8 cellular contexts compared by ENCODE assay signal in genomic region chr6:134177753-134178229, GRCh38.
DNase-seq lines count a peak whose midpoint lies in the region; ATAC-seq and TF ChIP-seq lines count a peak whose summit lies in the region.

No MANE protein-coding gene starts in this region.

- peak overlapping the region; percentile 25 to 46 for H3K4me3 ChIP-seq in right atrium auricular region
- H3K4me3 ChIP-seq in testis, result peak overlapping the region; percentile 19 to 22

- 33 to 49% methylated on average over 12 of the region's 12 CpGs for WGBS in testis, 2 donors

- H3K4me1 ChIP-seq in right atrium auricular region, result peaks cover 0 to 28% of the 10 kb centered on the region in 2 donors
- H3K4me1 ChIP-seq in testis, result peaks cover 17% of the 10 kb centered on the region

- no peaks in the 10 kb centered on the region for H3K27me3 Mint-ChIP-seq in activated naive CD8-positive, alpha-beta T cell treated with anti-CD3 and anti-CD28 coated beads for 36 hours

- H3K4me3 Mint-ChIP-seq in activated naive CD8-positive, alpha-beta T cell treated with anti-CD3 and anti-CD28 coated beads for 36 hours, result peak overlapping the region; percentile 99

- intact Hi-C loops in left ventricle myocardium superior (cut with micrococcal nuclease) (loop anchor here (2.0 kb wide), 1 partner anchor 463 kb away; no protein-coding TSS in a partner anchor), testis (cut with DNase I; ENCODE audit: low total_unique reads) (loop anchor here (5.0 to 10.0 kb wide), 2 partner anchors 467 to 645 kb away; no protein-coding TSS in a partner anchor)

- DNase-seq in right atrium auricular region (ENCODE audit: low spot score), result no peak
- DNase-seq in left ventricle myocardium superior, result no peak
- peak; percentile 14 for DNase-seq in activated naive CD8-positive, alpha-beta T cell treated with anti-CD3 and anti-CD28 coated beads for 36 hours
- DNase-seq in iris pigment epithelial cell (ENCODE audit: low read depth), result peak; percentile 87
- DNase-seq in testis, result no peak
- DNase-seq in stimulated activated CD4-positive, alpha-beta T cell treated with anti-CD3 and anti-CD28 coated beads, Interleukin-1b, Interleukin-23, amount 100 ng/mL, for 48 hours, result no peak
- DNase-seq in dermis blood vessel endothelial cell, result no peak

- ATAC-seq in left ventricle myocardium superior (no peak), HG03108 (IDR thresholded peaks at IDR 0.05; ENCODE audit: unreplicated experiment) (no peak)

- H3K27me3 ChIP-seq in right atrium auricular region, result no peaks in the 10 kb centered on the region
- H3K27me3 ChIP-seq in testis, result no peaks in the 10 kb centered on the region

- TF ChIP-seq CTCF in right atrium auricular region (IDR thresholded peaks at IDR 0.05) (no peak), testis (IDR thresholded peaks at IDR 0.05) (no peak)

- H3K9me3 ChIP-seq in right atrium auricular region (no peaks in the 10 kb centered on the region), testis (no peaks in the 10 kb centered on the region)

- peaks cover 39% of the 10 kb centered on the region for H3K4me1 Mint-ChIP-seq in activated naive CD8-positive, alpha-beta T cell treated with anti-CD3 and anti-CD28 coated beads for 36 hours

- peak overlapping the region; percentile 99 for H3K27ac Mint-ChIP-seq in activated naive CD8-positive, alpha-beta T cell treated with anti-CD3 and anti-CD28 coated beads for 36 hours

- TF ChIP-seq POLR2A in testis (IDR thresholded peaks at IDR 0.05), result no peak

- H3K36me3 ChIP-seq in right atrium auricular region (peaks cover 8% of the 10 kb centered on the region), testis (ENCODE audit: low read depth, missing control alignments) (no peaks in the 10 kb centered on the region)

- H3K27ac ChIP-seq in right atrium auricular region, result peak overlapping the region; percentile 62 to 66
- H3K27ac ChIP-seq in testis, result peak overlapping the region; percentile 48 to 66

- H3K36me3 Mint-ChIP-seq in activated naive CD8-positive, alpha-beta T cell treated with anti-CD3 and anti-CD28 coated beads for 36 hours, result peaks cover 26% of the 10 kb centered on the region

- H3K9me3 Mint-ChIP-seq in activated naive CD8-positive, alpha-beta T cell treated with anti-CD3 and anti-CD28 coated beads for 36 hours, result no peaks in the 10 kb centered on the region

Comparison
In these comparisons a context has a peak if more than half of its experiments do, and no peak if none do; other contexts are left out.
1. DNase-seq: peak in activated naive CD8-positive, alpha-beta T cell treated with anti-CD3 and anti-CD28 coated beads for 36 hours (single experiment) and iris pigment epithelial cell (single experiment); none in right atrium auricular region (single experiment), left ventricle myocardium superior (single experiment), testis (single experiment), stimulated activated CD4-positive, alpha-beta T cell treated with anti-CD3 and anti-CD28 coated beads, Interleukin-1b, Interleukin-23, amount 100 ng/mL, for 48 hours (single experiment) and dermis blood vessel endothelial cell (single experiment).